ENCODE assay signal across 22 cellular contexts in genomic region chr6:44407951-44408670, GRCh38.
"Had no signal": no experiment of that assay in that cellular context is flagged by ENCODE, and none has a peak within 500 bp of the region (broad histone marks: within the 10 kb centered on the region; RNA-seq: fewer than 3 reads in every experiment).

No MANE protein-coding gene starts in this region.

- H3K27ac ChIP-seq: body of pancreas, esophagus squamous epithelium, left lung, right atrium auricular region, SJCRH30, stomach, testis, upper lobe of right lung had no signal

- H3K4me3 Mint-ChIP-seq: activated naive CD4-positive, alpha-beta T cell treated with anti-CD3 and anti-CD28 coated beads for 36 hours; nephron; T-helper 2 cell treated with Interferon-gamma antibody and Interleukin-4, amounts not matched to agents 5 μg/mL and 100 μg/mL, for 36 hours had no signal

- DNase-seq: activated CD4-positive, alpha-beta T cell treated with anti-CD3 and anti-CD28 coated beads, Interleukin-2, amount 50 U/mL, for 4 hours; activated CD4-positive, CD25-positive, alpha-beta regulatory T cell; activated naive CD4-positive, alpha-beta T cell treated with anti-CD3 and anti-CD28 coated beads for 36 hours; body of pancreas; caudate nucleus; esophagus squamous epithelium; hippocampal formation; left lung; nucleus accumbens; SJCRH30; small intestine; stimulated activated CD4-positive, alpha-beta T cell treated with anti-CD3 and anti-CD28 coated beads, Interleukin-4, amount 100 ng/mL, for 24 hours; stomach; SW 1271; testis; upper lobe of right lung had no signal

- H3K4me1 Mint-ChIP-seq: nephron had no signal

- FAIRE-seq: colon, endothelial cell of umbilical vein, keratinocyte, small intestine had no signal

- H3K9me3 ChIP-seq: body of pancreas, esophagus squamous epithelium, left lung, right atrium auricular region, SJCRH30, stomach, testis, upper lobe of right lung had no signal

- H3K27ac Mint-ChIP-seq: activated naive CD4-positive, alpha-beta T cell treated with anti-CD3 and anti-CD28 coated beads for 36 hours; T-helper 2 cell treated with Interferon-gamma antibody and Interleukin-4, amounts not matched to agents 5 μg/mL and 100 μg/mL, for 36 hours had no signal

- H3K4me3 ChIP-seq: body of pancreas, esophagus squamous epithelium, left lung, right atrium auricular region, SJCRH30, stomach, testis, upper lobe of right lung had no signal
